ENCODE assay signal across 33 cellular contexts in genomic region chr10:33947563-33947962, GRCh38.
"Had no signal": no experiment of that assay in that cellular context is flagged by ENCODE, and none has a peak within 500 bp of the region (broad histone marks: within the 10 kb centered on the region; RNA-seq: fewer than 3 reads in every experiment).

No MANE protein-coding gene starts in this region.

- H3K4me3 Mint-ChIP-seq: activated CD4-positive, alpha-beta memory T cell treated with anti-CD3 and anti-CD28 coated beads for 36 hours; activated CD4-positive, alpha-beta T cell treated with anti-CD3 and anti-CD28 coated beads for 36 hours; activated CD4-positive, alpha-beta T cell treated with anti-CD3 and anti-CD28 coated beads, Interleukin-2, amount 10 ng/mL, durations not matched to agents 24 days and 14 days; activated CD8-positive, alpha-beta memory T cell treated with anti-CD3 and anti-CD28 coated beads, Interleukin-2, amount 10 ng/mL, durations not matched to agents 7 days and 5 days; activated CD8-positive, alpha-beta T cell treated with anti-CD3 and anti-CD28 coated beads, Interleukin-2, amount 10 ng/mL, durations not matched to agents 7 days and 5 days; activated naive CD4-positive, alpha-beta T cell treated with anti-CD3 and anti-CD28 coated beads for 36 hours; activated naive CD4-positive, alpha-beta T cell treated with anti-CD3 and anti-CD28 coated beads, Interleukin-2, amount 50 U/mL, for 24 hours; activated naive CD8-positive, alpha-beta T cell treated with anti-CD3 and anti-CD28 coated beads for 36 hours; activated naive CD8-positive, alpha-beta T cell treated with anti-CD3 and anti-CD28 coated beads, Interleukin-2, amount 50 U/mL, for 24 hours; activated T-helper 1 cell treated with anti-CD3 and anti-CD28 coated beads, Interleukin-12 subunit alpha, Interleukin-12 subunit beta, Interleukin-2, Interleukin-4 antibody, amounts not matched to agents 30 ng/mL and 10 ng/mL and 1 ng/mL, durations not matched to agents 14 hours and 24 hours and 36 hours; effector memory CD8-positive, alpha-beta T cell had no signal

- H3K36me3 Mint-ChIP-seq: activated CD4-positive, alpha-beta memory T cell treated with anti-CD3 and anti-CD28 coated beads for 36 hours; activated CD8-positive, alpha-beta memory T cell treated with anti-CD3 and anti-CD28 coated beads, Interleukin-2, amount 10 ng/mL, durations not matched to agents 7 days and 5 days; activated naive CD4-positive, alpha-beta T cell treated with anti-CD3 and anti-CD28 coated beads, Interleukin-2, amount 50 U/mL, for 24 hours; activated naive CD8-positive, alpha-beta T cell treated with anti-CD3 and anti-CD28 coated beads for 36 hours had no signal

- DNase-seq: activated CD4-positive, alpha-beta memory T cell treated with anti-CD3 and anti-CD28 coated beads for 36 hours; activated CD4-positive, alpha-beta T cell treated with anti-CD3 and anti-CD28 coated beads for 36 hours; activated CD4-positive, alpha-beta T cell treated with anti-CD3 and anti-CD28 coated beads, Interleukin-2, amount 10 ng/mL, durations not matched to agents 24 days and 14 days; activated CD4-positive, CD25-positive, alpha-beta regulatory T cell; activated CD4-positive, CD25-positive, alpha-beta regulatory T cell treated with anti-CD3 and anti-CD28 coated beads, Interleukin-2, amount 50 U/mL, for 72 hours; activated CD8-positive, alpha-beta memory T cell treated with anti-CD3 and anti-CD28 coated beads, Interleukin-2, amount 10 ng/mL, durations not matched to agents 7 days and 5 days; activated CD8-positive, alpha-beta memory T cell treated with anti-CD3 and anti-CD28 coated beads, Interleukin-2, amount 50 U/mL, for 4 hours; activated CD8-positive, alpha-beta T cell treated with anti-CD3 and anti-CD28 coated beads, Interleukin-2, amount 10 ng/mL, durations not matched to agents 7 days and 5 days; activated effector memory CD4-positive, alpha-beta T cell treated with anti-CD3 and anti-CD28 coated beads, Interleukin-2, amount 50 U/mL, for 16 hours; activated naive CD4-positive, alpha-beta T cell treated with anti-CD3 and anti-CD28 coated beads for 36 hours; activated naive CD8-positive, alpha-beta T cell treated with anti-CD3 and anti-CD28 coated beads for 36 hours; activated naive CD8-positive, alpha-beta T cell treated with anti-CD3 and anti-CD28 coated beads, Interleukin-2, amount 50 U/mL, for 24 hours; activated T-cell treated with anti-CD3 and anti-CD28 coated beads, Interleukin-2, amount 50 U/mL, for 1 hour; activated T-cell treated with anti-CD3 and anti-CD28 coated beads, Interleukin-2, amount 50 U/mL, for 48 hours; adrenal gland; amygdala; aorta; body of pancreas; caudate nucleus; cortex of kidney; dermis blood vessel endothelial cell; effector CD4-positive, alpha-beta T cell; effector memory CD8-positive, alpha-beta T cell; erythroblast; foreskin keratinocyte; gastrocnemius medialis; glutamatergic neuron; heart left ventricle had no signal

- H3K27me3 ChIP-seq: adrenal gland, body of pancreas, esophagus muscularis mucosa, foreskin keratinocyte, gastrocnemius medialis, heart left ventricle had no signal

- H3K27me3 Mint-ChIP-seq: activated CD4-positive, alpha-beta T cell treated with anti-CD3 and anti-CD28 coated beads, Interleukin-2, amount 10 ng/mL, durations not matched to agents 24 days and 14 days; activated CD8-positive, alpha-beta memory T cell treated with anti-CD3 and anti-CD28 coated beads, Interleukin-2, amount 10 ng/mL, durations not matched to agents 7 days and 5 days; activated naive CD8-positive, alpha-beta T cell treated with anti-CD3 and anti-CD28 coated beads for 36 hours; activated naive CD8-positive, alpha-beta T cell treated with anti-CD3 and anti-CD28 coated beads, Interleukin-2, amount 50 U/mL, for 24 hours had no signal

- H3K27ac ChIP-seq: adrenal gland, body of pancreas, esophagus muscularis mucosa, foreskin keratinocyte, gastrocnemius medialis, heart left ventricle had no signal

- H3K27ac Mint-ChIP-seq: activated CD4-positive, alpha-beta memory T cell treated with anti-CD3 and anti-CD28 coated beads for 36 hours; activated CD4-positive, alpha-beta T cell treated with anti-CD3 and anti-CD28 coated beads for 36 hours; activated CD4-positive, alpha-beta T cell treated with anti-CD3 and anti-CD28 coated beads, Interleukin-2, amount 10 ng/mL, durations not matched to agents 24 days and 14 days; activated CD8-positive, alpha-beta memory T cell treated with anti-CD3 and anti-CD28 coated beads, Interleukin-2, amount 10 ng/mL, durations not matched to agents 7 days and 5 days; activated CD8-positive, alpha-beta T cell treated with anti-CD3 and anti-CD28 coated beads, Interleukin-2, amount 10 ng/mL, durations not matched to agents 7 days and 5 days; activated naive CD4-positive, alpha-beta T cell treated with anti-CD3 and anti-CD28 coated beads for 36 hours; activated naive CD4-positive, alpha-beta T cell treated with anti-CD3 and anti-CD28 coated beads, Interleukin-2, amount 50 U/mL, for 24 hours; activated naive CD8-positive, alpha-beta T cell treated with anti-CD3 and anti-CD28 coated beads for 36 hours; activated naive CD8-positive, alpha-beta T cell treated with anti-CD3 and anti-CD28 coated beads, Interleukin-2, amount 50 U/mL, for 24 hours; activated T-helper 1 cell treated with anti-CD3 and anti-CD28 coated beads, Interleukin-12 subunit alpha, Interleukin-12 subunit beta, Interleukin-2, Interleukin-4 antibody, amounts not matched to agents 30 ng/mL and 10 ng/mL and 1 ng/mL, durations not matched to agents 14 hours and 24 hours and 36 hours; activated T-helper 2 cell treated with anti-CD3 and anti-CD28 coated beads, Interferon-gamma antibody, Interleukin-2, Interleukin-4, amounts not matched to agents 10 μg/mL and 5 μg/mL and 100 μg/mL, durations not matched to agents 14 hours and 24 hours and 36 hours; effector memory CD8-positive, alpha-beta T cell had no signal

- FAIRE-seq: colon had no signal

- H3K36me3 ChIP-seq: adrenal gland, esophagus muscularis mucosa, gastrocnemius medialis, heart left ventricle had no signal

- H3K9me3 Mint-ChIP-seq: activated CD4-positive, alpha-beta memory T cell treated with anti-CD3 and anti-CD28 coated beads for 36 hours; activated CD4-positive, alpha-beta T cell treated with anti-CD3 and anti-CD28 coated beads, Interleukin-2, amount 10 ng/mL, durations not matched to agents 24 days and 14 days; activated naive CD4-positive, alpha-beta T cell treated with anti-CD3 and anti-CD28 coated beads for 36 hours; activated naive CD4-positive, alpha-beta T cell treated with anti-CD3 and anti-CD28 coated beads, Interleukin-2, amount 50 U/mL, for 24 hours; activated naive CD8-positive, alpha-beta T cell treated with anti-CD3 and anti-CD28 coated beads, Interleukin-2, amount 50 U/mL, for 24 hours; activated T-helper 1 cell treated with anti-CD3 and anti-CD28 coated beads, Interleukin-12 subunit alpha, Interleukin-12 subunit beta, Interleukin-2, Interleukin-4 antibody, amounts not matched to agents 30 ng/mL and 10 ng/mL and 1 ng/mL, durations not matched to agents 14 hours and 24 hours and 36 hours; activated T-helper 2 cell treated with anti-CD3 and anti-CD28 coated beads, Interferon-gamma antibody, Interleukin-2, Interleukin-4, amounts not matched to agents 10 μg/mL and 5 μg/mL and 100 μg/mL, durations not matched to agents 14 hours and 24 hours and 36 hours had no signal

- H3K4me3 ChIP-seq: adrenal gland, body of pancreas, esophagus muscularis mucosa, gastrocnemius medialis, heart left ventricle had no signal

- H3K9me3 ChIP-seq: adrenal gland, body of pancreas, esophagus muscularis mucosa, gastrocnemius medialis, heart left ventricle had no signal

- H3K4me1 Mint-ChIP-seq: activated CD4-positive, alpha-beta T cell treated with anti-CD3 and anti-CD28 coated beads for 36 hours; activated CD4-positive, alpha-beta T cell treated with anti-CD3 and anti-CD28 coated beads, Interleukin-2, amount 10 ng/mL, durations not matched to agents 24 days and 14 days; activated CD8-positive, alpha-beta memory T cell treated with anti-CD3 and anti-CD28 coated beads, Interleukin-2, amount 10 ng/mL, durations not matched to agents 7 days and 5 days; activated naive CD4-positive, alpha-beta T cell treated with anti-CD3 and anti-CD28 coated beads, Interleukin-2, amount 50 U/mL, for 24 hours; activated naive CD8-positive, alpha-beta T cell treated with anti-CD3 and anti-CD28 coated beads for 36 hours; activated naive CD8-positive, alpha-beta T cell treated with anti-CD3 and anti-CD28 coated beads, Interleukin-2, amount 50 U/mL, for 24 hours had no signal

- H3K4me1 ChIP-seq: adrenal gland, body of pancreas, esophagus muscularis mucosa, gastrocnemius medialis, heart left ventricle had no signal
